1 cellular context compared by ENCODE assay signal in the genomic region with DNA sequence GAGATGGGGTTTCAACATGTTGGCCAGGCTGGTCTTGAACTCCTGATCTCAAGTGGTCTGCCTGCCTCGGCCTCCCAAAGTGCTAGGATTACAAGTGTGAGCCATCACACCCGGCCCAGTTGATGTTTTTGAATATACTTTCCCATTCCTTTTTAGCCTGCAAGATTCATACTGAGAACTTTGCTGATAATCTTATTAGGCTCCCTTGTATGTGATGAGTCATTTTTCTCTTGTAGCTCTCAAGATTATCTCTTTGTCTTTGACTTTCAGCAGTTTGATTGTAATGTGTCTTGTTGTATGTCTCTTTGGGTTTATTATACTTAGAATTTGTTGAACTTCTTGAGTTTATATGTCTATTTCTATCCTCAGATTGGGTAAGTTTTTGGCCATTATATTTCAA.
TF ChIP-seq lines count a peak whose summit lies in the region.

No MANE protein-coding gene starts in this region.

TF ChIP-seq in GM12878, 131 proteins besides CTCF, POLR2A, EP300 and RAD21 (continued from another document):
- TF ChIP-seq, protein P1, sequence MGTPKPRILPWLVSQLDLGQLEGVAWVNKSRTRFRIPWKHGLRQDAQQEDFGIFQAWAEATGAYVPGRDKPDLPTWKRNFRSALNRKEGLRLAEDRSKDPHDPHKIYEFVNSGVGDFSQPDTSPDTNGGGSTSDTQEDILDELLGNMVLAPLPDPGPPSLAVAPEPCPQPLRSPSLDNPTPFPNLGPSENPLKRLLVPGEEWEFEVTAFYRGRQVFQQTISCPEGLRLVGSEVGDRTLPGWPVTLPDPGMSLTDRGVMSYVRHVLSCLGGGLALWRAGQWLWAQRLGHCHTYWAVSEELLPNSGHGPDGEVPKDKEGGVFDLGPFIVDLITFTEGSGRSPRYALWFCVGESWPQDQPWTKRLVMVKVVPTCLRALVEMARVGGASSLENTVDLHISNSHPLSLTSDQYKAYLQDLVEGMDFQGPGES (IDR thresholded peaks at IDR 0.05) = no peak
- TF ChIP-seq JUNB (IDR thresholded peaks at IDR 0.05) (no peak), RCOR1 (conservative IDR thresholded peaks at IDR 0.05; ENCODE audit: low read depth, low read length) (no peak)
- TF ChIP-seq, protein P2, sequence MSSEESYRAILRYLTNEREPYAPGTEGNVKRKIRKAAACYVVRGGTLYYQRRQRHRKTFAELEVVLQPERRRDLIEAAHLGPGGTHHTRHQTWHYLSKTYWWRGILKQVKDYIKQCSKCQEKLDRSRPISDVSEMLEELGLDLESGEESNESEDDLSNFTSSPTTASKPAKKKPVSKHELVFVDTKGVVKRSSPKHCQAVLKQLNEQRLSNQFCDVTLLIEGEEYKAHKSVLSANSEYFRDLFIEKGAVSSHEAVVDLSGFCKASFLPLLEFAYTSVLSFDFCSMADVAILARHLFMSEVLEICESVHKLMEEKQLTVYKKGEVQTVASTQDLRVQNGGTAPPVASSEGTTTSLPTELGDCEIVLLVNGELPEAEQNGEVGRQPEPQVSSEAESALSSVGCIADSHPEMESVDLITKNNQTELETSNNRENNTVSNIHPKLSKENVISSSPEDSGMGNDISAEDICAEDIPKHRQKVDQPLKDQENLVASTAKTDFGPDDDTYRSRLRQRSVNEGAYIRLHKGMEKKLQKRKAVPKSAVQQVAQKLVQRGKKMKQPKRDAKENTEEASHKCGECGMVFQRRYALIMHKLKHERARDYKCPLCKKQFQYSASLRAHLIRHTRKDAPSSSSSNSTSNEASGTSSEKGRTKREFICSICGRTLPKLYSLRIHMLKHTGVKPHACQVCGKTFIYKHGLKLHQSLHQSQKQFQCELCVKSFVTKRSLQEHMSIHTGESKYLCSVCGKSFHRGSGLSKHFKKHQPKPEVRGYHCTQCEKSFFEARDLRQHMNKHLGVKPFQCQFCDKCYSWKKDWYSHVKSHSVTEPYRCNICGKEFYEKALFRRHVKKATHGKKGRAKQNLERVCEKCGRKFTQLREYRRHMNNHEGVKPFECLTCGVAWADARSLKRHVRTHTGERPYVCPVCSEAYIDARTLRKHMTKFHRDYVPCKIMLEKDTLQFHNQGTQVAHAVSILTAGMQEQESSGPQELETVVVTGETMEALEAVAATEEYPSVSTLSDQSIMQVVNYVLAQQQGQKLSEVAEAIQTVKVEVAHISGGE (CRISPR knock-in tag; IDR thresholded peaks at IDR 0.05) = no peak
